ENCODE assay signal across 19 cellular contexts in the genomic region with DNA sequence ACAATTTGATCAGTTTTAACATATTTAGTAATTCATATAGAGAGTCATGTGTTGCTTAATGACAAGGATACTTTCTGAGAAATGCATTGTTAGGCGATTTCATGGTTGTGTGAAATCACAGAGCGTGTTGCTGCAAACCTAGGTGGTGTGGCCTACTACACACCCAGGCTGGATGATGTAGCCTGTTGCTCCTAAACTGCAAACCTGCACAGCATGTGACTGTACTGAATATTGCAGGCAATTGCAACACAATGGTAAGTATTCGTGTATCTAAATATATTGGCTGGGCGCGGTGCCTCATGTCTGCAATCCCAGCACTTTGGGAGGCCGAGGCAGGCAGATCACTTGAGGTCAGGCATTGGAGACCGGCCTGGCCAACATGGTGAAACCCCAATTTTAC.
"Had no signal": no experiment of that assay in that cellular context is flagged by ENCODE, and none has a peak within 500 bp of the region (broad histone marks: within the 10 kb centered on the region; RNA-seq: fewer than 3 reads in every experiment).

No MANE protein-coding gene starts in this region.

- DNase-seq: activated naive CD4-positive, alpha-beta T cell treated with anti-CD3 and anti-CD28 coated beads for 36 hours; dorsolateral prefrontal cortex; endodermal cell; left lung; naive thymus-derived CD4-positive, alpha-beta T cell; stimulated activated CD4-positive, alpha-beta T cell treated with anti-CD3 and anti-CD28 coated beads, Interleukin-15, amount 100 ng/mL, for 24 hours; stimulated activated CD4-positive, alpha-beta T cell treated with anti-CD3 and anti-CD28 coated beads, Interleukin-4, amount 100 ng/mL, for 1 hour; stimulated activated naive CD4-positive, alpha-beta T cell treated with Interleukin-2 at 50 U/mL for 16 hours; T-cell; T-helper 9 cell; trophoblast cell had no signal

- H3K27ac Mint-ChIP-seq: activated naive CD4-positive, alpha-beta T cell treated with anti-CD3 and anti-CD28 coated beads for 36 hours; activated T-helper 17 cell treated with anti-CD3 and anti-CD28 coated beads, Interleukin-2, amount 50 U/mL, for 72 hours; endodermal cell; T-cell had no signal

- H3K36me3 ChIP-seq: cardiac muscle cell, left lung, neutrophil had no signal

- H3K9me3 ChIP-seq: left lung, neutrophil had no signal

- H3K9me3 Mint-ChIP-seq: activated naive CD4-positive, alpha-beta T cell treated with anti-CD3 and anti-CD28 coated beads for 36 hours; activated T-helper 17 cell treated with anti-CD3 and anti-CD28 coated beads, Interleukin-2, amount 50 U/mL, for 72 hours; endodermal cell; T-cell had no signal

- ATAC-seq: activated CD4-positive, CD25-positive, alpha-beta regulatory T cell treated with anti-CD3 and anti-CD28 coated beads, Interleukin-2, amount 50 U/mL, for 24 hours; activated T-helper 17 cell treated with anti-CD3 and anti-CD28 coated beads, Interleukin-2, amount 50 U/mL, for 72 hours; left lung; naive thymus-derived CD4-positive, alpha-beta T cell; T-cell had no signal

- H3K27me3 ChIP-seq: cardiac muscle cell had no signal

- H3K27ac ChIP-seq: cardiac muscle cell, dorsolateral prefrontal cortex, hepatocyte, left lung, neutrophil, parathyroid adenoma had no signal

- H3K4me1 Mint-ChIP-seq: activated T-helper 17 cell treated with anti-CD3 and anti-CD28 coated beads, Interleukin-2, amount 50 U/mL, for 72 hours had no signal

- FAIRE-seq: astrocyte, keratinocyte had no signal

- H3K36me3 Mint-ChIP-seq: naive thymus-derived CD4-positive, alpha-beta T cell; T-cell had no signal

- H3K4me1 ChIP-seq: parathyroid adenoma had no signal

- H3K4me3 ChIP-seq: cardiac muscle cell, dorsolateral prefrontal cortex, hepatocyte, left lung had no signal

- H3K4me3 Mint-ChIP-seq: activated naive CD4-positive, alpha-beta T cell treated with anti-CD3 and anti-CD28 coated beads for 36 hours; activated T-helper 17 cell treated with anti-CD3 and anti-CD28 coated beads, Interleukin-2, amount 50 U/mL, for 72 hours; endodermal cell; naive thymus-derived CD4-positive, alpha-beta T cell; T-cell had no signal
